8 cellular contexts compared by ENCODE assay signal in genomic region chr1:20551945-20552727, GRCh38. TPM values are rescaled to one million over a fixed set of nuclear protein-coding genes. Genes with fewer than 3 reads are reported as not detected.
DNase-seq lines count a peak whose midpoint lies in the region; ATAC-seq, FAIRE-seq and TF ChIP-seq lines count a peak whose summit lies in the region.

Gene FAM43B (plus strand): TSS chr1:20552573. CDS start chr1:20552974, 401 bp downstream.

- no peaks in the 10 kb centered on the region for H3K9me3 ChIP-seq in K562 (replicated peaks; ENCODE audit: control insufficient read depth, insufficient read depth, low read depth, low read length)
- H3K9me3 ChIP-seq in keratinocyte (ENCODE audit: control insufficient read depth, low read depth, low read length): no peaks in the 10 kb centered on the region
- no peaks in the 10 kb centered on the region for H3K9me3 ChIP-seq in subcutaneous abdominal adipose tissue (ENCODE audit: control insufficient read depth in 5 of 5, low read length in 5 of 5)

- intact Hi-C loops in K562 (cut with micrococcal nuclease): no loop called here

- no peak for TF ChIP-seq EP300 in K562 (IDR thresholded peaks at IDR 0.05; ENCODE audit: low read length)

- H3K9me1 ChIP-seq in K562 (ENCODE audit: control insufficient read depth, insufficient read depth, low read length) (no peaks in the 10 kb centered on the region), keratinocyte (ENCODE audit: control insufficient read depth, extremely low read depth, insufficient read depth, low read length) (no peaks in the 10 kb centered on the region)

- TF ChIP-seq POLR2A in K562 (conservative IDR thresholded peaks at IDR 0.05): no peak

- H3K4me3 ChIP-seq in K562 (no peak within 1 kb of the TSS), keratinocyte (ENCODE audit: control insufficient read depth in 2 of 3, extremely low read depth in 1 of 3, insufficient read depth in 2 of 3, low read depth in 1 of 3, low read length in 3 of 3) (peak within 1 kb of the TSS in 1 of 3 experiments; percentile 31), subcutaneous abdominal adipose tissue (ENCODE audit: low read depth in 1 of 5, low read length in 5 of 5) (peak within 1 kb of the TSS in 4 of 5 donors; percentile 47 to 58 (median 56))

- H3K4me1 ChIP-seq in K562 (replicated peaks in 1 of 2; ENCODE audit: control insufficient read depth in 2 of 2, insufficient read depth in 2 of 2, low read length in 2 of 2) (peaks cover 6 to 22% of the 10 kb centered on the region in 2 experiments; a peak in 3 of 5 replicates), keratinocyte (ENCODE audit: control insufficient read depth, extremely low read depth, insufficient read depth, low read length) (peaks cover 5% of the 10 kb centered on the region), subcutaneous abdominal adipose tissue (ENCODE audit: control insufficient read depth in 5 of 5, insufficient read depth in 5 of 5, low read length in 5 of 5) (peaks cover 2 to 32% (median 26%) of the 10 kb centered on the region in 5 donors)

- CTCF ChIA-PET in K562 (lab: Yijun Ruan, JAX; ENCODE audit: low intra/inter-chr PET ratio): no interaction called here

- H2AFZ ChIP-seq in K562 (ENCODE audit: low read depth, low read length) (peak within 1 kb of the TSS; percentile 48; the same call in 1 of the 2 replicates), keratinocyte (ENCODE audit: control insufficient read depth, low read length) (no peak within 1 kb of the TSS)

- TF ChIP-seq CTCF in K562 (IDR thresholded peaks at IDR 0.05 in 2 of 3, conservative IDR thresholded peaks at IDR 0.05 in 1 of 3; ENCODE audit: insufficient read depth in 2 of 3, low read depth in 1 of 3, low read length in 3 of 3): no peak
- no peak for TF ChIP-seq CTCF in keratinocyte (optimal IDR thresholded peaks at IDR 0.05 in 1 of 3, IDR thresholded peaks at IDR 0.05 in 1 of 3, conservative IDR thresholded peaks at IDR 0.05 in 1 of 3; ENCODE audit: extremely low read depth in 1 of 3, insufficient read depth in 2 of 3, low read length in 3 of 3)

- in situ Hi-C loops in K562 (cut with MboI): no loop called here

- H3K36me3 ChIP-seq in K562 (ENCODE audit: control insufficient read depth, insufficient read depth, low read length) (no peaks in the 10 kb centered on the region), keratinocyte (ENCODE audit: control insufficient read depth in 2 of 2, extremely low read depth in 1 of 2, insufficient read depth in 2 of 2, low read length in 2 of 2) (no peaks in the 10 kb centered on the region), subcutaneous abdominal adipose tissue (ENCODE audit: control insufficient read depth in 5 of 5, insufficient read depth in 5 of 5, low read length in 5 of 5) (no peaks in the 10 kb centered on the region)

- peak; percentile 81 for ATAC-seq in K562
- ATAC-seq in GM21360 (IDR thresholded peaks at IDR 0.05; ENCODE audit: unreplicated experiment): no peak

- no peak for FAIRE-seq in K562 (lab: Jason Lieb, UNC)
- FAIRE-seq in keratinocyte (lab: Jason Lieb, UNC): no peak

- dilution Hi-C loops in keratinocyte (cut with MboI; ENCODE audit: extremely low pct_ligation_motif_present, low sequenced_read_pairs): no loop called here

- H3K4me2 ChIP-seq in K562 (ENCODE audit: insufficient read depth, low read length): peak within 1 kb of the TSS; percentile 16; the same call in 1 of the 2 replicates
- peak within 1 kb of the TSS; percentile 42 for H3K4me2 ChIP-seq in keratinocyte (ENCODE audit: control insufficient read depth, extremely low read depth, insufficient read depth, low read depth, low read length)

- 11% methylated on average over 22 of the region's 47 CpGs for WGBS in K562 (ENCODE audit: insufficient coverage, low coverage, missing lambda C conversion rate)

- TF ChIP-seq RAD21 in K562 (CRISPR knock-in tag; conservative IDR thresholded peaks at IDR 0.05 in 1 of 2, IDR thresholded peaks at IDR 0.05 in 1 of 2): no peak

- H3K9ac ChIP-seq in K562 (ENCODE audit: insufficient read depth in 1 of 2, low read depth in 2 of 2, low read length in 2 of 2) (peak within 1 kb of the TSS in 1 of 2 experiments; percentile 33; a peak in 1 of 4 replicates), keratinocyte (ENCODE audit: control insufficient read depth, extremely low read depth, insufficient read depth, low read length) (no peak within 1 kb of the TSS), subcutaneous abdominal adipose tissue (ENCODE audit: low read length in 5 of 5) (no peak within 1 kb of the TSS)

- no peaks in the 10 kb centered on the region for H4K20me1 ChIP-seq in K562 (replicated peaks; ENCODE audit: control insufficient read depth, insufficient read depth, low read length)
- no peaks in the 10 kb centered on the region for H4K20me1 ChIP-seq in keratinocyte (ENCODE audit: control insufficient read depth, extremely low read depth, insufficient read depth, low read length)

- peak; percentile 5 for DNase-seq in stimulated activated CD4-positive, alpha-beta T cell treated with anti-CD3 and anti-CD28 coated beads, Interleukin-4, amount 100 ng/mL, for 1 hour
- no peak for DNase-seq in stimulated activated CD4-positive, alpha-beta T cell treated with anti-CD3 and anti-CD28 coated beads, Interleukin-12 subunit alpha, Interleukin-12 subunit beta, amount 100 ng/mL, for 4 hours
- DNase-seq in K562 (ENCODE audit: extremely low read depth in 1 of 4, low spot score in 3 of 4): peak; percentile 44 to 75 (median 65)
- no peak for DNase-seq in keratinocyte (ENCODE audit: low read depth, low spot score)
- no peak for DNase-seq in SHP77 (lab: John Stamatoyannopoulos, UW)
- no peak for DNase-seq in GDM1 (lab: John Stamatoyannopoulos, UW)

- no TSS peak for BruUV-seq in K562 (replicated peaks; lab: Mats Ljungman, UMichigan)

- H3K27ac ChIP-seq in K562 (ENCODE audit: extremely low read depth, low read depth, low read length) (no peak within 1 kb of the TSS), keratinocyte (ENCODE audit: control insufficient read depth, insufficient read depth, low read length) (no peak within 1 kb of the TSS), subcutaneous abdominal adipose tissue (ENCODE audit: low read depth, low read length) (no peak within 1 kb of the TSS)

- H3K27me3 ChIP-seq in K562 (ENCODE audit: control insufficient read depth in 2 of 2, insufficient read depth in 2 of 2, low read length in 2 of 2) (peaks cover 52 to 74% of the 10 kb centered on the region in 2 experiments), keratinocyte (ENCODE audit: control insufficient read depth, extremely low read depth, insufficient read depth, low read length) (peaks cover 59% of the 10 kb centered on the region), subcutaneous abdominal adipose tissue (ENCODE audit: control insufficient read depth in 5 of 5, insufficient read depth in 4 of 5, low read length in 5 of 5) (peaks cover 31 to 49% (median 44%) of the 10 kb centered on the region in 5 donors)

- POLR2A ChIA-PET in K562 (lab: Yijun Ruan, JAX): interaction anchor here (0.6 to 1.6 kb wide), 5 partner anchors 9 to 154 kb away, joined by 3 to 5 read pairs (median 3); no protein-coding TSS in a partner anchor

- H3K79me2 ChIP-seq in K562 (ENCODE audit: control insufficient read depth, insufficient read depth, low read length) (no peaks in the 10 kb centered on the region), keratinocyte (ENCODE audit: control insufficient read depth, insufficient read depth, low read length) (no peaks in the 10 kb centered on the region)

TF ChIP-seq in K562, 482 proteins besides CTCF, POLR2A, EP300 and RAD21 (continues in another document):
- TF ChIP-seq FOXJ2 (tag; IDR thresholded peaks at IDR 0.05): no peak
- 0 out of 2 replicates have a peak, but pooled peaks have one; percentile 28 for TF ChIP-seq HNRNPL (IDR thresholded peaks at IDR 0.05; ENCODE audit: low read depth, low read length)
- TF ChIP-seq NFE2 (IDR thresholded peaks at IDR 0.05; ENCODE audit: low read depth): no peak
- peak; percentile 77 to 79 for TF ChIP-seq NRF1 (conservative IDR thresholded peaks at IDR 0.05 in 1 of 2, IDR thresholded peaks at IDR 0.05 in 1 of 2)
- TF ChIP-seq KLF10 (CRISPR knock-in tag; IDR thresholded peaks at IDR 0.05): no peak

RNA-seq across cellular contexts. Expression of gene FAM43B, which starts in this region (rescaled TPM):
- not detected in 2 replicates for total RNA-seq in K562 (2011; cell fraction: chromatin; rRNA removed; ENCODE audit: low replicate concordance)
- not detected in 2 replicates for total RNA-seq in K562 (2011; cell fraction: nucleolus; rRNA removed)
- not detected in 2 replicates for total RNA-seq in K562 (2011; cell fraction: nucleoplasm; rRNA removed)
- not detected in 2 replicates for total RNA-seq in K562 (2014; rRNA removed)
- not detected in 2 replicates for total RNA-seq in K562 (2014; rRNA removed; fragmentation: Illumina TruSeq; extraction: Trizol)
- not detected in 2 replicates for total RNA-seq in K562 (2015; rRNA removed; fragmentation: Illumina TruSeq; extraction: Trizol)
- not detected in 2 replicates for total RNA-seq in K562 (2021)
- polyA plus RNA-seq in K562 (2011; rRNA removed): not detected in 2 replicates
- polyA plus RNA-seq in K562 (2011; cell fraction: cytosol; rRNA removed): 0.03 TPM in 1 of 2 replicates, not detected in the other
- polyA plus RNA-seq in K562 (2011; cell fraction: nucleus; rRNA removed): not detected in 2 replicates
- 0.06 TPM in 1 of 2 replicates, not detected in the other for polyA plus RNA-seq in K562 (2012)
- polyA plus RNA-seq in K562 (2014; fragmentation: Illumina TruSeq; extraction: Trizol): not detected in 2 replicates
- not detected for polyA plus RNA-seq in K562 (2014; fragmentation: Nextera tagmentation; extraction: Ambion mirVana)
- not detected in 2 replicates for polyA plus RNA-seq in K562 (2014; rRNA removed)
- polyA minus RNA-seq in K562 (2011; rRNA and poly(A)+ RNA removed): not detected in 2 replicates
- polyA minus RNA-seq in K562 (2011; cell fraction: cytosol; rRNA and poly(A)+ RNA removed): not detected in 2 replicates
- not detected in 2 replicates for polyA minus RNA-seq in K562 (2011; cell fraction: nucleus; rRNA and poly(A)+ RNA removed)
- 0.02 to 0.03 TPM in 2 of 3 replicates, not detected in the other for polyA plus RNA-seq in keratinocyte
- not detected for polyA plus RNA-seq in keratinocyte (2011; ENCODE audit: low read depth)
- polyA plus RNA-seq in keratinocyte (2011; cell fraction: cytosol; rRNA removed): not detected in 2 replicates
- 0.04 TPM in 1 of 2 replicates, not detected in the other for polyA plus RNA-seq in keratinocyte (2011; cell fraction: nucleus; rRNA removed)
- polyA plus RNA-seq in keratinocyte (2012; ENCODE audit: low replicate concordance): not detected in 2 replicates
- polyA minus RNA-seq in keratinocyte: 0.10 TPM in 1 of 3 replicates, not detected in the others
- polyA minus RNA-seq in keratinocyte (2011; cell fraction: cytosol; rRNA and poly(A)+ RNA removed): not detected
- not detected in 2 replicates for polyA minus RNA-seq in keratinocyte (2011; cell fraction: nucleus; rRNA and poly(A)+ RNA removed)

Comparison
In these comparisons a context has a peak if more than half of its experiments do, and no peak if none do; other contexts are left out.
1. Peak in DNase-seq, ATAC-seq and H3K4me2 ChIP-seq in K562; RNA of the gene not detected or under 1 TPM.